ENCODE assay signal across 7 cellular contexts in the genomic region with DNA sequence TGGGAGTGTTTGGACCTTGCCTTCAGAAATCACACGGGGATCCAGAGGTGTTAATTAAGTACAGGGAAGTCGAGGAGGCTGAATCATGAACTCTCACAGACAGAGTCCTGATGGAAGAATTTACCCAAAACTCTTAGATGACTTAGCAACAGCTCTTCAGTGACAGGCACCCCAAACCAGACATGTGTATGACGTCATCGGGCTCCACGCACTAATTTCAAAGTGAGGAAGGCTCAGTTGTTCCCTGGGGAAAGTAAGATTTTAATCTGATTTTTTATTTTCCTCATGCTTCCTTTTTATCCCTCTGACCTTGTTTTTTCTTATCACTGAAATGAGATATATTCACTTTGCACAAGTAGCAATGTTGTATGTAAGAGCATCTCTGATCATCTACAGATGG.
"Had no signal": no experiment of that assay in that cellular context is flagged by ENCODE, and none has a peak within 500 bp of the region (broad histone marks: within the 10 kb centered on the region; RNA-seq: fewer than 3 reads in every experiment).

No MANE protein-coding gene starts in this region.

- DNase-seq: IMR-90, KBM-7, KG1 had no signal

- H3K27ac ChIP-seq: HL-60, KMS-11 had no signal

- H3K27me3 Mint-ChIP-seq: IgD-negative memory B cell had no signal

- H3K4me3 Mint-ChIP-seq: IgD-negative memory B cell had no signal

- FAIRE-seq: HTR-8/SVneo had no signal

- H3K9ac ChIP-seq: KMS-11 had no signal

- H3K36me3 Mint-ChIP-seq: IgD-negative memory B cell had no signal

- H3K27ac Mint-ChIP-seq: IgD-negative memory B cell had no signal

- H3K4me2 ChIP-seq: KMS-11 had no signal
